Comparison of ENCODE assay signal across 14 cellular contexts in genomic region chr7:22386206-22386858, GRCh38. TPM values are rescaled to one million over a fixed set of nuclear protein-coding genes. Genes with fewer than 3 reads are reported as not detected.
DNase-seq lines count a peak whose midpoint lies in the region; ATAC-seq and TF ChIP-seq lines count a peak whose summit lies in the region.
"Had no signal": no experiment of that assay in that cellular context is flagged by ENCODE, and none has a peak within 500 bp of the region (broad histone marks: within the 10 kb centered on the region; RNA-seq: fewer than 3 reads in every experiment).

No MANE protein-coding gene starts in this region.

- H2BK5ac ChIP-seq in H9 (ENCODE audit: insufficient read length, low read length) = no peak overlapping the region

- no peak overlapping the region for H3K56ac ChIP-seq in H9 (ENCODE audit: insufficient read length, low read depth, low read length)

- no peak overlapping the region for H3K14ac ChIP-seq in H9 (ENCODE audit: insufficient read depth, low read length)

- H3K27ac Mint-ChIP-seq in H9 = no peak overlapping the region
- H3K27ac Mint-ChIP-seq: activated naive CD8-positive, alpha-beta T cell treated with anti-CD3 and anti-CD28 coated beads, Interleukin-2, amount 50 U/mL, for 24 hours had no signal

- no peak overlapping the region for H4K8ac ChIP-seq in H9 (replicated peaks; ENCODE audit: insufficient read length, low read depth, low read length)

- H3K27ac ChIP-seq in H9 (ENCODE audit: insufficient read length, low read depth, low read length) = no peak overlapping the region

- no peak overlapping the region for H4K91ac ChIP-seq in H9 (ENCODE audit: insufficient read length, low read depth, low read length)

- H2BK12ac ChIP-seq in H9 (ENCODE audit: insufficient read length, low read depth, low read length) = no peak overlapping the region

- H3K27me3 Mint-ChIP-seq in H9 (ENCODE audit: low read depth) = no peaks in the 10 kb centered on the region

- no peak for DNase-seq in H9
- DNase-seq in OCI-M1 (lab: John Stamatoyannopoulos, UW) = no peak
- DNase-seq in HAP-1 (ENCODE audit: low spot score in 2 of 2) = no peak
- no peak for DNase-seq in RPMI8226
- DNase-seq: activated CD8-positive, alpha-beta memory T cell treated with anti-CD3 and anti-CD28 coated beads, Interleukin-2, amount 50 U/mL, for 48 hours; activated naive CD8-positive, alpha-beta T cell treated with anti-CD3 and anti-CD28 coated beads, Interleukin-2, amount 50 U/mL, for 24 hours; DMS153; NCI-H510A treated with DMSO at 0.1 percent for 48 hours; occipital lobe had no signal

- no peaks in the 10 kb centered on the region for H3K79me1 ChIP-seq in H9 (ENCODE audit: insufficient read depth, low read depth, low read length, poor library complexity, severe bottlenecking)

- H2BK15ac ChIP-seq in H9 (ENCODE audit: low read depth, low read length) = no peak overlapping the region

- H3K27me3 ChIP-seq in H9 (ENCODE audit: insufficient read depth, low read length) (no peaks in the 10 kb centered on the region), HAP-1 (ENCODE audit: low read depth) (no peaks in the 10 kb centered on the region)

- no peak overlapping the region for H3K4me3 ChIP-seq in HAP-1

- no peaks in the 10 kb centered on the region for H3K23me2 ChIP-seq in H9 (ENCODE audit: insufficient read length, low read depth, low read length, poor library complexity, severe bottlenecking)

- H3K4me3 Mint-ChIP-seq in H9 = no peak overlapping the region
- H3K4me3 Mint-ChIP-seq: activated naive CD8-positive, alpha-beta T cell treated with anti-CD3 and anti-CD28 coated beads, Interleukin-2, amount 50 U/mL, for 24 hours had no signal

- H2BK20ac ChIP-seq in H9 (ENCODE audit: low read depth, low read length, poor library complexity, severe bottlenecking) = no peak overlapping the region

- H4K20me1 ChIP-seq in H9 (ENCODE audit: control insufficient read depth, insufficient read depth, insufficient read length) = no peaks in the 10 kb centered on the region

- H3K79me2 ChIP-seq in H9 (ENCODE audit: insufficient read depth, low read length) = no peaks in the 10 kb centered on the region

- H2AFZ ChIP-seq in H9 (ENCODE audit: low read length) = no peak overlapping the region

- H2AK5ac ChIP-seq in H9 (ENCODE audit: insufficient read length, low read length) = no peak overlapping the region

- WGBS in H9 (ENCODE audit: extremely low coverage, insufficient read length, low lambda C conversion rate) = no CpG with 5 or more reads among the region's 2 CpGs

- H3K9ac ChIP-seq in H9 (ENCODE audit: extremely low read depth, insufficient read length, low read length) = no peak overlapping the region

- no peaks in the 10 kb centered on the region for H3K36me3 ChIP-seq in HAP-1 (replicated peaks)

- no peak overlapping the region for H4K5ac ChIP-seq in H9 (ENCODE audit: insufficient read length, low read depth, low read length)

- no peak for TF ChIP-seq CTCF in H9 (conservative IDR thresholded peaks at IDR 0.05)

- peaks cover 5 to 10% of the 10 kb centered on the region in 2 experiments for H3K4me1 Mint-ChIP-seq in H9
- H3K4me1 Mint-ChIP-seq: activated naive CD8-positive, alpha-beta T cell treated with anti-CD3 and anti-CD28 coated beads, Interleukin-2, amount 50 U/mL, for 24 hours had no signal

- peak; percentile 79 for ATAC-seq in GM18498 (IDR thresholded peaks at IDR 0.05; ENCODE audit: unreplicated experiment)
- ATAC-seq in GM19455 (IDR thresholded peaks at IDR 0.05; ENCODE audit: unreplicated experiment) = peak; percentile 68
- peak; percentile 71 for ATAC-seq in HG02798 (IDR thresholded peaks at IDR 0.05; ENCODE audit: poor library complexity, unreplicated experiment)
- ATAC-seq in HG03457 (IDR thresholded peaks at IDR 0.05; ENCODE audit: unreplicated experiment) = peak; percentile 69
- ATAC-seq: activated naive CD8-positive, alpha-beta T cell treated with anti-CD3 and anti-CD28 coated beads, Interleukin-2, amount 50 U/mL, for 24 hours; Right ventricle myocardium inferior had no signal

- H3K9me3 ChIP-seq in H9 (ENCODE audit: control insufficient read depth, low read depth, low read length) = no peaks in the 10 kb centered on the region
- H3K9me3 ChIP-seq in HAP-1 = no peaks in the 10 kb centered on the region

- H3K4me2 ChIP-seq in H9 (ENCODE audit: insufficient read depth, insufficient read length, low read length) = no peak overlapping the region

- H3K4ac ChIP-seq in H9 (ENCODE audit: low read depth, low read length) = no peak overlapping the region

- H3K18ac ChIP-seq in H9 (ENCODE audit: insufficient read length, low read depth, low read length) = no peak overlapping the region

- no peak overlapping the region for H3K23ac ChIP-seq in H9 (ENCODE audit: insufficient read length, low read depth, low read length)

- H3T11ph ChIP-seq in H9 (ENCODE audit: low read length) = no peak overlapping the region

- H3K36me3 Mint-ChIP-seq in H9 (ENCODE audit: insufficient read depth in 1 of 3, low read depth in 3 of 3) = no peaks in the 10 kb centered on the region

- in situ Hi-C loops in HAP-1 (cut with MboI; ENCODE audit: low sequenced_read_pairs) = no loop called here

- H2BK120ac ChIP-seq in H9 (ENCODE audit: low read depth, low read length, poor library complexity, severe bottlenecking) = no peak overlapping the region

- no peaks in the 10 kb centered on the region for H3K4me1 ChIP-seq in H9 (ENCODE audit: insufficient read depth, low read length)
- H3K4me1 ChIP-seq in HAP-1 = peaks cover 7% of the 10 kb centered on the region

- H3K9me3 Mint-ChIP-seq in H9 = no peaks in the 10 kb centered on the region
- H3K9me3 Mint-ChIP-seq: activated naive CD8-positive, alpha-beta T cell treated with anti-CD3 and anti-CD28 coated beads, Interleukin-2, amount 50 U/mL, for 24 hours had no signal

RNA-seq across cellular contexts. Expression of gene RAPGEF5, which starts 29.4 kb away (rescaled TPM):
- total RNA-seq in H9 (2021) = 13.3 and 14.4 TPM in 2 replicates
